Comparison of ENCODE assay signal across 8 cellular contexts in genomic region chr18:3596324-3597158, GRCh38.
DNase-seq lines count a peak whose midpoint lies in the region; ATAC-seq, FAIRE-seq and TF ChIP-seq lines count a peak whose summit lies in the region.

No MANE protein-coding gene starts in this region.

- TF ChIP-seq CTCF in RWPE2 (IDR thresholded peaks at IDR 0.05; ENCODE audit: poor library complexity, severe bottlenecking) (peak; percentile 26), astrocyte of the cerebellum (IDR thresholded peaks at IDR 0.05; ENCODE audit: low read depth, low read length, missing control alignments) (peak; percentile 19)

- WGBS in small intestine, 3 donors, result 4 to 25% (median 8%) methylated on average over 17 of the region's 17 CpGs

- in situ Hi-C loops in astrocyte of the cerebellum (cut with HindIII; ENCODE audit: low sequenced_read_pairs), result no loop called here

- H3K9me3 ChIP-seq in RWPE2 (ENCODE audit: severe bottlenecking), result no peaks in the 10 kb centered on the region
- no peaks in the 10 kb centered on the region for H3K9me3 ChIP-seq in small intestine (ENCODE audit: control insufficient read depth, low read depth)

- H3K4me1 ChIP-seq in RWPE2 (ENCODE audit: insufficient read depth, poor library complexity, severe bottlenecking), result peaks cover 31% of the 10 kb centered on the region
- H3K4me1 ChIP-seq in small intestine (ENCODE audit: control insufficient read depth in 2 of 2, insufficient read depth in 1 of 2, low read depth in 1 of 2, low read length in 1 of 2), result peaks cover 3 to 17% of the 10 kb centered on the region in 2 donors

- ATAC-seq in HG02981 (IDR thresholded peaks at IDR 0.05; ENCODE audit: unreplicated experiment) (peak; percentile 33), RWPE2 (ENCODE audit: low read depth) (no peak)

- H3K27ac ChIP-seq in RWPE2 (ENCODE audit: poor library complexity, severe bottlenecking) (peak overlapping the region; percentile 99), small intestine (ENCODE audit: low read depth in 1 of 2, low read length in 1 of 2) (peak overlapping the region; percentile 80 to 94)

- no peaks in the 10 kb centered on the region for H3K27me3 ChIP-seq in RWPE2 (ENCODE audit: insufficient read depth, poor library complexity, severe bottlenecking)
- H3K27me3 ChIP-seq in small intestine (ENCODE audit: control insufficient read depth in 2 of 2, insufficient read depth in 2 of 2, low read length in 2 of 2), result no peaks in the 10 kb centered on the region

- H3K4me3 ChIP-seq in RWPE2 (ENCODE audit: severe bottlenecking) (no peak overlapping the region), astrocyte of the cerebellum (ENCODE audit: low read depth, low read length) (no peak overlapping the region), small intestine (ENCODE audit: low read depth in 1 of 2, low read length in 2 of 2) (peak overlapping the region in 1 of 2 donors; percentile 1)

- peak; percentile 51; the same call in 1 of the 2 replicates for TF ChIP-seq POLR2A in GM12891 (IDR thresholded peaks at IDR 0.05; ENCODE audit: low read depth, low read length)

- peak; percentile 84 for FAIRE-seq in GM12891 (lab: Jason Lieb, UNC)
- no peak for FAIRE-seq in small intestine (lab: Jason Lieb, UNC)

- DNase-seq in GM12891 (ENCODE audit: insufficient read length, low spot score), result no peak
- no peak for DNase-seq in RWPE2 (ENCODE audit: low spot score)
- DNase-seq in astrocyte of the cerebellum (ENCODE audit: low read depth), result no peak
- peak; percentile 69 for DNase-seq in inferior parietal cortex (ENCODE audit: extremely low spot score)
- peak; percentile 61 for DNase-seq in small intestine
- no peak for DNase-seq in NCI-H1105 (lab: John Stamatoyannopoulos, UW)
- DNase-seq in NCI-H446 (lab: John Stamatoyannopoulos, UW), result no peak

- H3K36me3 ChIP-seq in RWPE2 (ENCODE audit: low read depth) (no peaks in the 10 kb centered on the region), small intestine (ENCODE audit: control insufficient read depth in 2 of 2, insufficient read depth in 2 of 2, low read length in 2 of 2) (no peaks in the 10 kb centered on the region)

TF ChIP-seq in GM12891, 5 proteins besides CTCF, POLR2A, EP300 and RAD21:
- TF ChIP-seq SPI1 (IDR thresholded peaks at IDR 0.05; ENCODE audit: low read depth, low read length) (no peak), POU2F2 (IDR thresholded peaks at IDR 0.05; ENCODE audit: low read depth, low read length) (peak; percentile 58; the same call in 1 of the 2 replicates), POLR2AphosphoS5 (IDR thresholded peaks at IDR 0.05; ENCODE audit: low read depth, low read length) (0 out of 2 replicates have a peak, but pooled peaks have one; percentile 30), TAF1 (IDR thresholded peaks at IDR 0.05; ENCODE audit: low read depth, low read length) (peak; percentile 54; the same call in 1 of the 2 replicates), PAX5 (IDR thresholded peaks at IDR 0.05; ENCODE audit: insufficient read depth, low read length, severe bottlenecking) (no peak)

Comparison
In these comparisons a context has a peak if more than half of its experiments do, and no peak if none do; other contexts are left out.
1. DNase-seq: peak in inferior parietal cortex (single experiment) and small intestine (single experiment); none in GM12891 (single experiment), RWPE2 (single experiment), astrocyte of the cerebellum (single experiment), NCI-H1105 (single experiment) and NCI-H446 (0 of 2).